In genomic region chr16:72426416-72426815, GRCh38 we compare ENCODE assay signal across 18 cellular contexts.
DNase-seq lines count a peak whose midpoint lies in the region.
"Had no signal": no experiment of that assay in that cellular context is flagged by ENCODE, and none has a peak within 500 bp of the region (broad histone marks: within the 10 kb centered on the region; RNA-seq: fewer than 3 reads in every experiment).

No MANE protein-coding gene starts in this region.

- no peaks in the 10 kb centered on the region for H3K36me3 ChIP-seq in effector memory CD4-positive, alpha-beta T cell (ENCODE audit: control insufficient read depth, insufficient read depth, low read length)
- H3K36me3 ChIP-seq: SJCRH30 had no signal

- H3K9me3 ChIP-seq in effector memory CD4-positive, alpha-beta T cell (ENCODE audit: control insufficient read depth, low read length) = peaks cover 4% of the 10 kb centered on the region
- H3K9me3 ChIP-seq: SJCRH30 had no signal

- H3K4me3 ChIP-seq in effector memory CD4-positive, alpha-beta T cell (ENCODE audit: insufficient read depth, low read depth, low read length, poor library complexity, severe bottlenecking) = no peak overlapping the region
- H3K4me3 ChIP-seq: A549, SJCRH30 had no signal

- no peaks in the 10 kb centered on the region for H3K27me3 ChIP-seq in effector memory CD4-positive, alpha-beta T cell (replicated peaks; ENCODE audit: control insufficient read depth, insufficient read depth, low read length, poor library complexity, severe bottlenecking)
- H3K27me3 ChIP-seq: SJCRH30 had no signal

- H3K27ac ChIP-seq in substantia nigra (ENCODE audit: low read depth, low read length, poor library complexity, severe bottlenecking) = peak overlapping the region; percentile 98
- H3K27ac ChIP-seq in effector memory CD4-positive, alpha-beta T cell (ENCODE audit: insufficient read depth, low read length, poor library complexity, severe bottlenecking) = no peak overlapping the region
- H3K27ac ChIP-seq: A549, C4-2B, KMS-11, RWPE1, SJCRH30 had no signal

- peak; percentile 13 for DNase-seq in NCI-H345 (lab: John Stamatoyannopoulos, UW)
- DNase-seq in NCI-H345 treated with DMSO at 0.1 percent for 48 hours (lab: John Stamatoyannopoulos, UW; ENCODE audit: unreplicated experiment) = no peak
- peak; percentile 10 for DNase-seq in NCI-H69 (lab: John Stamatoyannopoulos, UW)
- DNase-seq in globus pallidus (ENCODE audit: low spot score) = peak; percentile 69
- DNase-seq in substantia nigra (lab: John Stamatoyannopoulos, UW) = peak in 15 of 49 donors; percentile 3 to 61 (median 23)
- no peak for DNase-seq in effector memory CD4-positive, alpha-beta T cell
- DNase-seq in iPS-NIHi7 (ENCODE audit: extremely low spot score) = no peak
- no peak for DNase-seq in AG08396 (ENCODE audit: low spot score)
- DNase-seq: GOT3, HFFc6, MM.1S, NCI-H1092 treated with DMSO at 0.1 percent for 48 hours, NCI-H187 treated with DMSO at 0.1 percent for 48 hours, SJCRH30 had no signal

- no peaks in the 10 kb centered on the region for H3K4me1 ChIP-seq in effector memory CD4-positive, alpha-beta T cell (ENCODE audit: control insufficient read depth, insufficient read depth, low read length, poor library complexity, severe bottlenecking)
- H3K4me1 ChIP-seq: A549, SJCRH30 had no signal

Comparison
In these comparisons a context has a peak if more than half of its experiments do, and no peak if none do; other contexts are left out.
1. DNase-seq: peak in NCI-H345 (single experiment), NCI-H69 (single experiment) and globus pallidus (single experiment); none in NCI-H345 treated with DMSO at 0.1 percent for 48 hours (single experiment), effector memory CD4-positive, alpha-beta T cell (0 of 3), iPS-NIHi7 (single experiment) and AG08396 (single experiment).